ENCODE assay signal across 1 cellular context in the genomic region with DNA sequence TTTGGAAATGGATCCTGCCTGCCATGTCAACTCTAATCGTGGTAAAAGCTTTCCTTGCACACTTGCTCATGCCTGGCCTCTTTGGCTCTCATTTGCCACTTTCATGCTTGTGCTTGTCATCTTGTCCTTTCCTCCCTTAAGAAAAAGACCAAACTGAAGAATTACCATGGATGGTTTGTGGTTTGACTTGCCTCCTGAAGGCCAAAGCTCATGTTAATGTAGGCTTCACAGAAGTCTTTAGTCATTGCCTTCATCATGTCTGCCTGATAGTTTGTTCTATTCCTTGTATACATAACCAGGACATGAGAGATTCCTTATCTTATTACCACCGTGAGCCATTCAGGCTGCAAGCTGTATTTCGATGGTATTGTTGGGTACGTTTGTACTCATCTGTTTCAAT.
TF ChIP-seq lines count a peak whose summit lies in the region.

No MANE protein-coding gene starts in this region.

TF ChIP-seq in K562, 482 proteins besides CTCF, POLR2A, EP300 and RAD21 (continued from another document):
- peak; percentile 18; the same call in 1 of the 2 replicates for TF ChIP-seq CBFA2T3 (IDR thresholded peaks at IDR 0.05)
